14 cellular contexts compared by ENCODE assay signal in the genomic region with DNA sequence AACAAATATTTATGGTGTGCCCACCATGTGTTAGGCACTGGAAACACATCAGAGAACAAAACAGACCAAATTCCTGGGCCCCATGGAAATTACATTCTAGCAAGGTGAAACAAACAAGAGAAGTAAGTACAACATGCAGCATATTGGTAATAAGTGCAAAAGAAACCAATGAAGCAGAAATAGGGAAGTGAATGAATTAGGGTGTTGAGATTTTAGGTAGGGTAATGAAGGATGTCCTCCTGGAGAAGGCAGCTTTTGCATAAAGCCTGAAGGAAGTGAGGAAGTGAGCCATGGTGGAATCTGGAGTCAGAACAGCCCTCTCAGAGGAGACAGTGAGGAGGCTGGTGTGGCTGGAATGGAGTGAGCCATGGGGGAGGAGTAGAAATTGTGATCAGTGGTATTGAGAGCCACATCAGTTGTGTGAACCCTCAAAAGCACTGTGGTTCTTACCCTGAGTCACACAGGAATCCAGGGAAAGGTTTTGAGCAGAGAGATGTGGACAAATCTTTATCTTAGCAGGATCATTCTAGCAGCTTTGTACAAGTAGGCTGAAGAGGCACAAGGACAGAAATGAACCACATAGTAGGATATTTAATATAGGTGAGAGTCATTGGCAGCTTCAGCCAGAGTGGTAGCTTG. TPM values are rescaled to one million over a fixed set of nuclear protein-coding genes. Genes with fewer than 3 reads are reported as not detected.
DNase-seq lines count a peak whose midpoint lies in the region; TF ChIP-seq lines count a peak whose summit lies in the region.
"Had no signal": no experiment of that assay in that cellular context is flagged by ENCODE, and none has a peak within 500 bp of the region (broad histone marks: within the 10 kb centered on the region; RNA-seq: fewer than 3 reads in every experiment).

No MANE protein-coding gene starts in this region.

- H3K36me3 ChIP-seq in ACC112 (ENCODE audit: insufficient read depth, low read length) = no peaks in the 10 kb centered on the region
- H3K36me3 ChIP-seq in hepatocyte (replicated peaks; ENCODE audit: insufficient read depth, low read depth) = no peaks in the 10 kb centered on the region

- no peak overlapping the region for H2AFZ ChIP-seq in ACC112 (ENCODE audit: low read length, unreplicated experiment)
- H2AFZ ChIP-seq in hepatocyte = no peak overlapping the region

- no peaks in the 10 kb centered on the region for H4K20me1 ChIP-seq in hepatocyte (ENCODE audit: insufficient read depth, poor library complexity, severe bottlenecking)

- H3K27ac ChIP-seq in ACC112 (ENCODE audit: low read depth, low read length) = peak overlapping the region; percentile 9; the same call in 1 of the 2 replicates
- peak overlapping the region; percentile 91 for H3K27ac ChIP-seq in hepatocyte
- H3K27ac ChIP-seq: A549, KMS-11 had no signal

- H3K9me2 ChIP-seq in hepatocyte (replicated peaks; ENCODE audit: insufficient read depth) = no peaks in the 10 kb centered on the region

- intact Hi-C loops in lower leg skin (cut with DNase I; ENCODE audit: low total_unique reads) = no loop called here

- no peaks in the 10 kb centered on the region for H3K9me3 ChIP-seq in hepatocyte (ENCODE audit: low read depth)
- H3K9me3 ChIP-seq: A549 had no signal

- H3K79me2 ChIP-seq in ACC112 (ENCODE audit: control insufficient read depth, insufficient read depth, low read length, unreplicated experiment) = no peaks in the 10 kb centered on the region
- no peaks in the 10 kb centered on the region for H3K79me2 ChIP-seq in hepatocyte

- TF ChIP-seq CTCF in hepatocyte (IDR thresholded peaks at IDR 0.05; ENCODE audit: poor library complexity) (no peak), lower leg skin (IDR thresholded peaks at IDR 0.05) (no peak)

- no peak overlapping the region for H3K4me3 ChIP-seq in ACC112 (ENCODE audit: low read depth, low read length)
- H3K4me3 ChIP-seq in hepatocyte = no peak overlapping the region
- H3K4me3 ChIP-seq in lower leg skin (ENCODE audit: low read depth, poor library complexity, severe bottlenecking) = no peak overlapping the region
- H3K4me3 ChIP-seq: A549 had no signal

- peaks cover 41% of the 10 kb centered on the region for H3K4me1 ChIP-seq in ACC112 (ENCODE audit: control insufficient read depth, insufficient read depth, low read length, unreplicated experiment)
- peaks cover 49% of the 10 kb centered on the region for H3K4me1 ChIP-seq in hepatocyte (ENCODE audit: insufficient read depth)

- no peak overlapping the region for H3K4me2 ChIP-seq in hepatocyte
- H3K4me2 ChIP-seq: A549, KMS-11 had no signal

- no peak for TF ChIP-seq POLR2A in lower leg skin (IDR thresholded peaks at IDR 0.05)

- H3K27me3 ChIP-seq in ACC112 (ENCODE audit: insufficient read depth, low read length) = no peaks in the 10 kb centered on the region
- no peaks in the 10 kb centered on the region for H3K27me3 ChIP-seq in hepatocyte

- peak; percentile 53 for DNase-seq in ELR (ENCODE audit: low read depth)
- peak; percentile 34 for DNase-seq in NCI-H226
- no peak for DNase-seq in hepatocyte (ENCODE audit: low spot score)
- no peak for DNase-seq in GM19240 (ENCODE audit: insufficient read length, low spot score)
- no peak for DNase-seq in lower leg skin (ENCODE audit: low spot score in 2 of 2)
- no peak for DNase-seq in dedifferentiated amniotic fluid mesenchymal stem cell (ENCODE audit: extremely low spot score)
- no peak for DNase-seq in OCI-M2 (lab: John Stamatoyannopoulos, UW; ENCODE audit: unreplicated experiment)
- DNase-seq: CD4-positive, alpha-beta T cell; MM.1S; NCI-H1105; NCI-H187 treated with DMSO at 0.1 percent for 48 hours had no signal

RNA-seq across cellular contexts. Expression of a gene that starts 52.7 kb away (rescaled TPM):
- total RNA-seq in hepatocyte (53.1 and 66.3 TPM in 2 replicates), lower leg skin (10 to 100 TPM; 16.6 to 48.8 (median 32.3) TPM)
- 13.3 and 15.4 TPM in 2 replicates for polyA plus RNA-seq in hepatocyte

Comparison
In these comparisons a context has a peak if more than half of its experiments do, and no peak if none do; other contexts are left out.
1. DNase-seq: peak in ELR (single experiment) and NCI-H226 (single experiment); none in hepatocyte (single experiment), GM19240 (single experiment), lower leg skin (0 of 2), dedifferentiated amniotic fluid mesenchymal stem cell (single experiment) and OCI-M2 (single experiment).